ENCODE assay signal across 14 cellular contexts in genomic region chr5:134130239-134130945, GRCh38. TPM values are rescaled to one million over a fixed set of nuclear protein-coding genes. Genes with fewer than 3 reads are reported as not detected.
DNase-seq lines count a peak whose midpoint lies in the region; ATAC-seq lines count a peak whose summit lies in the region.
"Had no signal": no experiment of that assay in that cellular context is flagged by ENCODE, and none has a peak within 500 bp of the region (broad histone marks: within the 10 kb centered on the region; RNA-seq: fewer than 3 reads in every experiment).

No MANE protein-coding gene starts in this region.

- no peaks in the 10 kb centered on the region for H3K27me3 ChIP-seq in aorta (ENCODE audit: control insufficient read depth in 1 of 2, insufficient read depth in 2 of 2, low read length in 1 of 2)
- H3K27me3 ChIP-seq: heart left ventricle, pancreas had no signal

- intact Hi-C loops in left cardiac atrium (cut with DNase I) (no loop called here), left ventricle myocardium superior (cut with micrococcal nuclease) (no loop called here), aorta (cut with DNase I) (no loop called here)

- no peaks in the 10 kb centered on the region for H3K4me1 ChIP-seq in aorta (ENCODE audit: control insufficient read depth in 1 of 2, insufficient read depth in 2 of 2, low read length in 2 of 2)

- ATAC-seq in left cardiac atrium (no peak), left ventricle myocardium superior (no peak), memory B cell (ENCODE audit: low read depth) (no peak), aorta (ENCODE audit: low FRiP score) (no peak), GM21528 (IDR thresholded peaks at IDR 0.05; ENCODE audit: low FRiP score, unreplicated experiment) (no peak)
- ATAC-seq in activated T-helper 17 cell treated with anti-CD3 and anti-CD28 coated beads, Interleukin-2, amount 50 U/mL, for 72 hours (replicated peaks) = no peak
- ATAC-seq: heart left ventricle, pancreas had no signal

- peaks cover 85% of the 10 kb centered on the region for H3K36me3 Mint-ChIP-seq in activated T-helper 17 cell treated with anti-CD3 and anti-CD28 coated beads, Interleukin-2, amount 50 U/mL, for 72 hours (ENCODE audit: low read depth)
- peaks cover 13% of the 10 kb centered on the region for H3K36me3 Mint-ChIP-seq in memory B cell

- H3K4me1 Mint-ChIP-seq in activated T-helper 17 cell treated with anti-CD3 and anti-CD28 coated beads, Interleukin-2, amount 50 U/mL, for 72 hours = peaks cover 72% of the 10 kb centered on the region
- peaks cover 44% of the 10 kb centered on the region for H3K4me1 Mint-ChIP-seq in memory B cell

- peaks cover 0 to 2% of the 10 kb centered on the region in 2 donors for H3K36me3 ChIP-seq in aorta (ENCODE audit: control insufficient read depth in 1 of 2, insufficient read depth in 2 of 2, low read length in 1 of 2)

- 87 to 94% methylated on average over 8 of the region's 8 CpGs for WGBS in aorta, 2 donors

- no peaks in the 10 kb centered on the region for H3K9me3 Mint-ChIP-seq in activated T-helper 17 cell treated with anti-CD3 and anti-CD28 coated beads, Interleukin-2, amount 50 U/mL, for 72 hours
- H3K9me3 Mint-ChIP-seq in memory B cell = no peaks in the 10 kb centered on the region
- H3K9me3 Mint-ChIP-seq: HFFc6 had no signal

- no peaks in the 10 kb centered on the region for H3K9me3 ChIP-seq in aorta (ENCODE audit: control insufficient read depth, low read length)
- H3K9me3 ChIP-seq: heart left ventricle, pancreas had no signal

- DNase-seq in left cardiac atrium = peak; percentile 12
- DNase-seq in left ventricle myocardium superior = no peak
- DNase-seq in memory B cell (ENCODE audit: low spot score in 2 of 2) = no peak
- DNase-seq in aorta = peak; percentile 33 to 62
- no peak for DNase-seq in glomerular visceral epithelial cell (ENCODE audit: extremely low spot score)
- DNase-seq: cortex of kidney, HFFc6, NCI-H1930, NCI-H524 had no signal

- H3K27ac Mint-ChIP-seq in activated T-helper 17 cell treated with anti-CD3 and anti-CD28 coated beads, Interleukin-2, amount 50 U/mL, for 72 hours = peak overlapping the region; percentile 85
- H3K27ac Mint-ChIP-seq in memory B cell = peak overlapping the region; percentile 98
- H3K27ac Mint-ChIP-seq: HFFc6 had no signal

- H3K27me3 Mint-ChIP-seq in activated T-helper 17 cell treated with anti-CD3 and anti-CD28 coated beads, Interleukin-2, amount 50 U/mL, for 72 hours = no peaks in the 10 kb centered on the region
- no peaks in the 10 kb centered on the region for H3K27me3 Mint-ChIP-seq in memory B cell

- H3K27ac ChIP-seq in aorta (ENCODE audit: low read depth in 1 of 2, low read length in 2 of 2) = no peak overlapping the region
- H3K27ac ChIP-seq: pancreas, VCaP had no signal

- H3K4me3 ChIP-seq in aorta (ENCODE audit: low read length in 2 of 2) = no peak overlapping the region
- H3K4me3 ChIP-seq: pancreas had no signal

- peak overlapping the region; percentile 74 for H3K4me3 Mint-ChIP-seq in activated T-helper 17 cell treated with anti-CD3 and anti-CD28 coated beads, Interleukin-2, amount 50 U/mL, for 72 hours
- H3K4me3 Mint-ChIP-seq in memory B cell = peak overlapping the region; percentile 21
- H3K4me3 Mint-ChIP-seq: HFFc6 had no signal

RNA-seq across cellular contexts. Expression of gene TCF7, which starts 15.9 kb away (rescaled TPM):
- total RNA-seq in left cardiac atrium (1 to 10 TPM; 2.4 to 3.3 TPM), left ventricle myocardium superior (3.4 TPM), aorta (1 to 10 TPM; 1.6 to 4.4 TPM)
- total RNA-seq in activated T-helper 17 cell treated with anti-CD3 and anti-CD28 coated beads, Interleukin-2, amount 50 U/mL, for 72 hours = 10 to 100 TPM in 1 of 2 donors, 1 to 10 TPM in 1; 5.9 to 42.2 TPM
- polyA plus RNA-seq in aorta = 1 to 10 TPM in 1 of 2 donors, under 1 TPM in 1; 0.54 to 2.8 TPM

RNA-seq across cellular contexts. Expression of gene SKP1, which starts 46.4 kb away (rescaled TPM):
- total RNA-seq in left cardiac atrium (100 to 1,000 TPM; 391 to 436 TPM), left ventricle myocardium superior (478 TPM), aorta (100 to 1,000 TPM; 304 to 330 TPM)
- total RNA-seq in activated T-helper 17 cell treated with anti-CD3 and anti-CD28 coated beads, Interleukin-2, amount 50 U/mL, for 72 hours = 100 to 1,000 TPM; 152 to 209 TPM
- polyA plus RNA-seq in aorta = 1,000 to 10,000 TPM in 1 of 2 donors, 100 to 1,000 TPM in 1; 695 to 1,152 TPM

Comparison
In these comparisons a context has a peak if more than half of its experiments do, and no peak if none do; other contexts are left out.
1. DNase-seq: peak in left cardiac atrium (single experiment) and aorta (2 of 2); none in left ventricle myocardium superior (single experiment), memory B cell (0 of 2) and glomerular visceral epithelial cell (single experiment).